ENCODE assay signal across 1 cellular context in the genomic region with DNA sequence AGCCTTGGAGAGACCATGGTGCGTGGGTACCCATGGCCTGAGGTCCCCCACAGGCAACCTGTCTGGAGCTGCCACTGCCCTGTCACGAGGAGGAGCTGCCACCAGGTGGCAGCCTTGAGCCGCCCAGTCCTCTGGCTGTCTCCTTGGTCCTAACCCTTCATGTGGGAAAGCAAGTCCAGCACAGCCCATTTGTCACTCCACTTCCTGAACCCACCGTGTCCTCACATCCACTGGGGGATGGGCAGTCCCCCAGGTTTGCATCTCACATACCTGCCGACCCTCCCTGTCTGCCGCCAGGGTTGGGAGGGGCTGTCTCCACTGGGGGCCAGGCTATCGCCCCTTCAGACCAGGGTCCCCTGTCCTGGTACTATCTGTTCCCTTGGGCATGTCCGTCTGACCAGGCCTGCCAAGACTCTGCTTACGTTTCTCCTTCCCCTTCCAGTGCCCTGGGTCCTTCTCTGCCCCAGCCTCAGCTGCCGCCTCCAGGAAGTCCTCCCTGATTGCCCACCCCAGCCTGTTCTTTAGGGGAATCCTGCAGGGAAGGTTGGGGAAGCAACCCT.
TF ChIP-seq lines count a peak whose summit lies in the region.

No MANE protein-coding gene starts in this region.

TF ChIP-seq in GM12878, 131 proteins besides CTCF, POLR2A, EP300 and RAD21:
- TF ChIP-seq STAT1 (conservative IDR thresholded peaks at IDR 0.05) (no peak), BHLHE40 (IDR thresholded peaks at IDR 0.05; ENCODE audit: borderline replicate concordance in 1 of 2, low read depth in 2 of 2, low read length in 1 of 2) (peak; percentile 25 to 42; a peak in 1 of 4 replicates), SMARCA5 (IDR thresholded peaks at IDR 0.05) (peak; percentile 90), ZNF274 (IDR thresholded peaks at IDR 0.05; ENCODE audit: insufficient read depth, insufficient read length) (no peak), ZNF24 (IDR thresholded peaks at IDR 0.05) (no peak), MYC (IDR thresholded peaks at IDR 0.05; ENCODE audit: insufficient read depth, insufficient read length, insufficient replicate concordance, low read length, severe bottlenecking) (no peak), RB1 (IDR thresholded peaks at IDR 0.05; ENCODE audit: borderline replicate concordance) (peak; percentile 41; the same call in 1 of the 2 replicates), HDGF (IDR thresholded peaks at IDR 0.05) (peak; percentile 79), ZNF622 (IDR thresholded peaks at IDR 0.05) (no peak), YY1 (IDR thresholded peaks at IDR 0.05; ENCODE audit: low read depth, low read length) (peak; percentile 56; the same call in 1 of the 2 replicates), HDAC2 (IDR thresholded peaks at IDR 0.05) (no peak), ZNF217 (IDR thresholded peaks at IDR 0.05) (0 out of 2 replicates have a peak, but pooled peaks have one; percentile 30), LARP7 (IDR thresholded peaks at IDR 0.05) (peak; percentile 52; the same call in 1 of the 2 replicates), YBX1 (IDR thresholded peaks at IDR 0.05) (no peak), NRF1 (conservative IDR thresholded peaks at IDR 0.05; ENCODE audit: low read depth, low read length) (no peak), ZZZ3 (IDR thresholded peaks at IDR 0.05; ENCODE audit: control insufficient read depth, insufficient read length, low read depth) (no peak), IRF4 (IDR thresholded peaks at IDR 0.05; ENCODE audit: low read depth, low read length) (0 out of 2 replicates have a peak, but pooled peaks have one; percentile 8), CREB1 (IDR thresholded peaks at IDR 0.05; ENCODE audit: low read depth) (0 out of 2 replicates have a peak, but pooled peaks have one; percentile 13), DPF2 (IDR thresholded peaks at IDR 0.05) (no peak), CREM (IDR thresholded peaks at IDR 0.05; ENCODE audit: low read depth) (0 out of 2 replicates have a peak, but pooled peaks have one; percentile 15), SMC3 (IDR thresholded peaks at IDR 0.05; ENCODE audit: borderline replicate concordance, low read length) (peak; percentile 97), IKZF1 (conservative IDR thresholded peaks at IDR 0.05) (0 out of 2 replicates have a peak, but pooled peaks have one; percentile 25), BRCA1 (IDR thresholded peaks at IDR 0.05; ENCODE audit: low read depth, low read length) (no peak), TARDBP (IDR thresholded peaks at IDR 0.05; ENCODE audit: borderline replicate concordance) (no peak), GATAD2B (conservative IDR thresholded peaks at IDR 0.05; ENCODE audit: low read depth) (0 out of 2 replicates have a peak, but pooled peaks have one; percentile 42), ZNF207 (IDR thresholded peaks at IDR 0.05; ENCODE audit: borderline replicate concordance) (peak; percentile 35; the same call in 1 of the 2 replicates), NBN (IDR thresholded peaks at IDR 0.05) (0 out of 2 replicates have a peak, but pooled peaks have one; percentile 23)
- TF ChIP-seq, protein P1, sequence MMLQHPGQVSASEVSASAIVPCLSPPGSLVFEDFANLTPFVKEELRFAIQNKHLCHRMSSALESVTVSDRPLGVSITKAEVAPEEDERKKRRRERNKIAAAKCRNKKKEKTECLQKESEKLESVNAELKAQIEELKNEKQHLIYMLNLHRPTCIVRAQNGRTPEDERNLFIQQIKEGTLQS (IDR thresholded peaks at IDR 0.05; ENCODE audit: borderline replicate concordance, extremely low read depth, low read depth, low read length), result no peak
- TF ChIP-seq, protein P2, sequence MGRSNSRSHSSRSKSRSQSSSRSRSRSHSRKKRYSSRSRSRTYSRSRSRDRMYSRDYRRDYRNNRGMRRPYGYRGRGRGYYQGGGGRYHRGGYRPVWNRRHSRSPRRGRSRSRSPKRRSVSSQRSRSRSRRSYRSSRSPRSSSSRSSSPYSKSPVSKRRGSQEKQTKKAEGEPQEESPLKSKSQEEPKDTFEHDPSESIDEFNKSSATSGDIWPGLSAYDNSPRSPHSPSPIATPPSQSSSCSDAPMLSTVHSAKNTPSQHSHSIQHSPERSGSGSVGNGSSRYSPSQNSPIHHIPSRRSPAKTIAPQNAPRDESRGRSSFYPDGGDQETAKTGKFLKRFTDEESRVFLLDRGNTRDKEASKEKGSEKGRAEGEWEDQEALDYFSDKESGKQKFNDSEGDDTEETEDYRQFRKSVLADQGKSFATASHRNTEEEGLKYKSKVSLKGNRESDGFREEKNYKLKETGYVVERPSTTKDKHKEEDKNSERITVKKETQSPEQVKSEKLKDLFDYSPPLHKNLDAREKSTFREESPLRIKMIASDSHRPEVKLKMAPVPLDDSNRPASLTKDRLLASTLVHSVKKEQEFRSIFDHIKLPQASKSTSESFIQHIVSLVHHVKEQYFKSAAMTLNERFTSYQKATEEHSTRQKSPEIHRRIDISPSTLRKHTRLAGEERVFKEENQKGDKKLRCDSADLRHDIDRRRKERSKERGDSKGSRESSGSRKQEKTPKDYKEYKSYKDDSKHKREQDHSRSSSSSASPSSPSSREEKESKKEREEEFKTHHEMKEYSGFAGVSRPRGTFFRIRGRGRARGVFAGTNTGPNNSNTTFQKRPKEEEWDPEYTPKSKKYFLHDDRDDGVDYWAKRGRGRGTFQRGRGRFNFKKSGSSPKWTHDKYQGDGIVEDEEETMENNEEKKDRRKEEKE (IDR thresholded peaks at IDR 0.05), result no peak
- TF ChIP-seq, protein P3, sequence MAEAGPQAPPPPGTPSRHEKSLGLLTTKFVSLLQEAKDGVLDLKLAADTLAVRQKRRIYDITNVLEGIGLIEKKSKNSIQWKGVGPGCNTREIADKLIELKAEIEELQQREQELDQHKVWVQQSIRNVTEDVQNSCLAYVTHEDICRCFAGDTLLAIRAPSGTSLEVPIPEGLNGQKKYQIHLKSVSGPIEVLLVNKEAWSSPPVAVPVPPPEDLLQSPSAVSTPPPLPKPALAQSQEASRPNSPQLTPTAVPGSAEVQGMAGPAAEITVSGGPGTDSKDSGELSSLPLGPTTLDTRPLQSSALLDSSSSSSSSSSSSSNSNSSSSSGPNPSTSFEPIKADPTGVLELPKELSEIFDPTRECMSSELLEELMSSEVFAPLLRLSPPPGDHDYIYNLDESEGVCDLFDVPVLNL (IDR thresholded peaks at IDR 0.05; ENCODE audit: low read depth, low read length), result no peak
- TF ChIP-seq, protein P4, sequence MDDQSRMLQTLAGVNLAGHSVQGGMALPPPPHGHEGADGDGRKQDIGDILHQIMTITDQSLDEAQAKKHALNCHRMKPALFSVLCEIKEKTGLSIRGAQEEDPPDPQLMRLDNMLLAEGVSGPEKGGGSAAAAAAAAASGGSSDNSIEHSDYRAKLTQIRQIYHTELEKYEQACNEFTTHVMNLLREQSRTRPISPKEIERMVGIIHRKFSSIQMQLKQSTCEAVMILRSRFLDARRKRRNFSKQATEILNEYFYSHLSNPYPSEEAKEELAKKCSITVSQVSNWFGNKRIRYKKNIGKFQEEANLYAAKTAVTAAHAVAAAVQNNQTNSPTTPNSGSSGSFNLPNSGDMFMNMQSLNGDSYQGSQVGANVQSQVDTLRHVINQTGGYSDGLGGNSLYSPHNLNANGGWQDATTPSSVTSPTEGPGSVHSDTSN (IDR thresholded peaks at IDR 0.05; ENCODE audit: insufficient replicate concordance, low read depth, low read length), result peak; percentile 7
- TF ChIP-seq, protein P5, sequence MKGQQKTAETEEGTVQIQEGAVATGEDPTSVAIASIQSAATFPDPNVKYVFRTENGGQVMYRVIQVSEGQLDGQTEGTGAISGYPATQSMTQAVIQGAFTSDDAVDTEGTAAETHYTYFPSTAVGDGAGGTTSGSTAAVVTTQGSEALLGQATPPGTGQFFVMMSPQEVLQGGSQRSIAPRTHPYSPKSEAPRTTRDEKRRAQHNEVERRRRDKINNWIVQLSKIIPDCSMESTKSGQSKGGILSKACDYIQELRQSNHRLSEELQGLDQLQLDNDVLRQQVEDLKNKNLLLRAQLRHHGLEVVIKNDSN (IDR thresholded peaks at IDR 0.05; ENCODE audit: borderline replicate concordance, extremely low read length, insufficient read depth, low read depth, low read length), result peak; percentile 12
- TF ChIP-seq, protein P6, sequence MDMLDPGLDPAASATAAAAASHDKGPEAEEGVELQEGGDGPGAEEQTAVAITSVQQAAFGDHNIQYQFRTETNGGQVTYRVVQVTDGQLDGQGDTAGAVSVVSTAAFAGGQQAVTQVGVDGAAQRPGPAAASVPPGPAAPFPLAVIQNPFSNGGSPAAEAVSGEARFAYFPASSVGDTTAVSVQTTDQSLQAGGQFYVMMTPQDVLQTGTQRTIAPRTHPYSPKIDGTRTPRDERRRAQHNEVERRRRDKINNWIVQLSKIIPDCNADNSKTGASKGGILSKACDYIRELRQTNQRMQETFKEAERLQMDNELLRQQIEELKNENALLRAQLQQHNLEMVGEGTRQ (IDR thresholded peaks at IDR 0.05; ENCODE audit: borderline replicate concordance, low read depth, low read length), result no peak; the same call in 1 of the 2 replicates
- TF ChIP-seq, protein P7, sequence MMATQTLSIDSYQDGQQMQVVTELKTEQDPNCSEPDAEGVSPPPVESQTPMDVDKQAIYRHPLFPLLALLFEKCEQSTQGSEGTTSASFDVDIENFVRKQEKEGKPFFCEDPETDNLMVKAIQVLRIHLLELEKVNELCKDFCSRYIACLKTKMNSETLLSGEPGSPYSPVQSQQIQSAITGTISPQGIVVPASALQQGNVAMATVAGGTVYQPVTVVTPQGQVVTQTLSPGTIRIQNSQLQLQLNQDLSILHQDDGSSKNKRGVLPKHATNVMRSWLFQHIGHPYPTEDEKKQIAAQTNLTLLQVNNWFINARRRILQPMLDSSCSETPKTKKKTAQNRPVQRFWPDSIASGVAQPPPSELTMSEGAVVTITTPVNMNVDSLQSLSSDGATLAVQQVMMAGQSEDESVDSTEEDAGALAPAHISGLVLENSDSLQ (IDR thresholded peaks at IDR 0.05), result peak; percentile 35; the same call in 1 of the 2 replicates
